Comparison of ENCODE assay signal across 8 cellular contexts in genomic region chr13:75803175-75803611, GRCh38.
A peak's percentile ranks its signal among the peaks of the same experiment; 100 is the strongest.
DNase-seq lines count a peak whose midpoint lies in the region; ATAC-seq and TF ChIP-seq lines count a peak whose summit lies in the region.

No MANE protein-coding gene starts in this region.

- WGBS in mesendoderm (ENCODE audit: extremely low coverage, insufficient coverage, low lambda C conversion rate): no CpG with 5 or more reads among the region's 1 CpG
- WGBS in tibial nerve, 2 donors: 32 to 72% methylated on average over 1 of the region's 1 CpG

- CTCF ChIA-PET in WTC11 (lab: Charles Lee): interaction anchor here (0.6 to 2.0 kb wide), 7 partner anchors 12 to 217 kb away, joined by 3 to 12 read pairs (median 4); no protein-coding TSS in a partner anchor

- no peaks in the 10 kb centered on the region for H3K36me3 ChIP-seq in mesendoderm (ENCODE audit: control insufficient read depth, insufficient read depth, low read length)
- H3K36me3 ChIP-seq in tibial nerve: peaks cover 0 to 10% (median 0%) of the 10 kb centered on the region in 3 donors

- no peak overlapping the region for H3K23ac ChIP-seq in mesendoderm (ENCODE audit: low read length)

- H3K27ac ChIP-seq in mesendoderm (ENCODE audit: low read depth, low read length) (no peak overlapping the region), tibial nerve (no peak overlapping the region)

- no peak overlapping the region for H3K56ac ChIP-seq in mesendoderm (ENCODE audit: low read length)

- peaks cover 5% of the 10 kb centered on the region; the same call in 1 of the 2 replicates for H3K36me3 Mint-ChIP-seq in WTC11

- no peak overlapping the region for H3K4me3 ChIP-seq in mesendoderm (ENCODE audit: low read length)
- H3K4me3 ChIP-seq in tibial nerve: no peak overlapping the region

- H3K4me2 ChIP-seq in mesendoderm (ENCODE audit: low read length): no peak overlapping the region

- TF ChIP-seq POLR2A in tibial nerve (IDR thresholded peaks at IDR 0.05): no peak

- H3K4me3 Mint-ChIP-seq in WTC11: peak overlapping the region; percentile 10

- H2AK5ac ChIP-seq in mesendoderm (ENCODE audit: low read length): no peak overlapping the region

- peak; percentile 5 to 14 for DNase-seq in activated CD4-positive, alpha-beta T cell treated with anti-CD3 and anti-CD28 coated beads for 4 hours
- DNase-seq in activated CD4-positive, alpha-beta T cell treated with anti-CD3 and anti-CD28 coated beads, Interleukin-2, amount 50 U/mL, for 4 hours: no peak
- DNase-seq in WTC11 (ENCODE audit: low spot score) (peak; percentile 55), mesendoderm (peak; percentile 77), HUDEP-2 (lab: John Stamatoyannopoulos, UW; ENCODE audit: unreplicated experiment in 76 of 76) (no peak), tibial nerve (ENCODE audit: low spot score in 2 of 2) (no peak)

- H3K27ac Mint-ChIP-seq in WTC11: peak overlapping the region; percentile 97

- no peak overlapping the region for H2BK120ac ChIP-seq in mesendoderm (ENCODE audit: low read depth, low read length)

- no peaks in the 10 kb centered on the region for H3K9me3 Mint-ChIP-seq in WTC11

- no peak overlapping the region for H3K18ac ChIP-seq in mesendoderm (ENCODE audit: low read length)

- H3K4me1 ChIP-seq in mesendoderm (ENCODE audit: control insufficient read depth, low read depth, low read length) (peaks cover 2% of the 10 kb centered on the region), tibial nerve (peaks cover 0 to 3% (median 0%) of the 10 kb centered on the region in 4 donors)

- H3K27me3 ChIP-seq in mesendoderm (ENCODE audit: insufficient read depth, low read length, poor library complexity): no peaks in the 10 kb centered on the region
- no peaks in the 10 kb centered on the region for H3K27me3 ChIP-seq in tibial nerve

- no peak overlapping the region for H4K8ac ChIP-seq in mesendoderm (ENCODE audit: low read depth, low read length)

- no peaks in the 10 kb centered on the region for H3K79me1 ChIP-seq in mesendoderm (ENCODE audit: low read length)

- no peaks in the 10 kb centered on the region for H3K9me3 ChIP-seq in tibial nerve

- peaks cover 92% of the 10 kb centered on the region for H3K4me1 Mint-ChIP-seq in WTC11

- peak; percentile 81 for ATAC-seq in HG03139 (IDR thresholded peaks at IDR 0.05; ENCODE audit: unreplicated experiment)
- ATAC-seq in WTC11: peak; percentile 95
- no peak for ATAC-seq in HG03439 (IDR thresholded peaks at IDR 0.05; ENCODE audit: unreplicated experiment)

- H4K5ac ChIP-seq in mesendoderm (ENCODE audit: low read length): no peak overlapping the region

- no peak overlapping the region for H2BK15ac ChIP-seq in mesendoderm (replicated peaks; ENCODE audit: low read depth)

- H2BK5ac ChIP-seq in mesendoderm (ENCODE audit: low read length): no peak overlapping the region

- H3K27me3 Mint-ChIP-seq in WTC11 (ENCODE audit: low read depth): no peaks in the 10 kb centered on the region

- no peak for TF ChIP-seq EP300 in tibial nerve (IDR thresholded peaks at IDR 0.05)

- H3K9ac ChIP-seq in mesendoderm (ENCODE audit: low read length): no peak overlapping the region

- POLR2A ChIA-PET in WTC11 (lab: Charles Lee): no interaction called here

- no peaks in the 10 kb centered on the region for H3K79me2 ChIP-seq in mesendoderm (ENCODE audit: control insufficient read depth, insufficient read depth, low read length)

- H3K4ac ChIP-seq in mesendoderm (ENCODE audit: low read depth, low read length): no peak overlapping the region

- TF ChIP-seq CTCF in WTC11 (IDR thresholded peaks at IDR 0.05) (no peak), tibial nerve (IDR thresholded peaks at IDR 0.05) (no peak)

TF ChIP-seq in WTC11, 78 proteins besides CTCF, POLR2A, EP300 and RAD21 (continues in another document):
- TF ChIP-seq ZNF396 (CRISPR knock-in tag; IDR thresholded peaks at IDR 0.05; ENCODE audit: borderline replicate concordance) (no peak), TP53 (CRISPR knock-in tag; IDR thresholded peaks at IDR 0.05) (peak; percentile 52; the same call in 1 of the 2 replicates), ETV6 (CRISPR knock-in tag; IDR thresholded peaks at IDR 0.05) (peak; percentile 94), ZNF219 (CRISPR knock-in tag; IDR thresholded peaks at IDR 0.05; ENCODE audit: borderline replicate concordance) (peak; percentile 89; the same call in 1 of the 2 replicates), ZSCAN18 (CRISPR knock-in tag; IDR thresholded peaks at IDR 0.05) (0 out of 2 replicates have a peak, but pooled peaks have one; percentile 60), JAZF1 (CRISPR knock-in tag; IDR thresholded peaks at IDR 0.05) (no peak), ZMAT4 (CRISPR knock-in tag; IDR thresholded peaks at IDR 0.05) (no peak), ZNF281 (CRISPR knock-in tag; IDR thresholded peaks at IDR 0.05) (peak; percentile 65; the same call in 1 of the 2 replicates), NFATC4 (CRISPR knock-in tag; IDR thresholded peaks at IDR 0.05) (no peak), ARID4B (CRISPR knock-in tag; IDR thresholded peaks at IDR 0.05; ENCODE audit: borderline replicate concordance) (0 out of 2 replicates have a peak, but pooled peaks have one; percentile 29), USF2 (CRISPR knock-in tag; IDR thresholded peaks at IDR 0.05) (no peak)

Comparison
In these comparisons a context has a peak if more than half of its experiments do, and no peak if none do; other contexts are left out.
1. DNase-seq: peak in activated CD4-positive, alpha-beta T cell treated with anti-CD3 and anti-CD28 coated beads for 4 hours (2 of 2), WTC11 (single experiment) and mesendoderm (single experiment); none in activated CD4-positive, alpha-beta T cell treated with anti-CD3 and anti-CD28 coated beads, Interleukin-2, amount 50 U/mL, for 4 hours (0 of 2), HUDEP-2 (0 of 76) and tibial nerve (0 of 2).